Comparison of ENCODE assay signal across 8 cellular contexts in the genomic region with DNA sequence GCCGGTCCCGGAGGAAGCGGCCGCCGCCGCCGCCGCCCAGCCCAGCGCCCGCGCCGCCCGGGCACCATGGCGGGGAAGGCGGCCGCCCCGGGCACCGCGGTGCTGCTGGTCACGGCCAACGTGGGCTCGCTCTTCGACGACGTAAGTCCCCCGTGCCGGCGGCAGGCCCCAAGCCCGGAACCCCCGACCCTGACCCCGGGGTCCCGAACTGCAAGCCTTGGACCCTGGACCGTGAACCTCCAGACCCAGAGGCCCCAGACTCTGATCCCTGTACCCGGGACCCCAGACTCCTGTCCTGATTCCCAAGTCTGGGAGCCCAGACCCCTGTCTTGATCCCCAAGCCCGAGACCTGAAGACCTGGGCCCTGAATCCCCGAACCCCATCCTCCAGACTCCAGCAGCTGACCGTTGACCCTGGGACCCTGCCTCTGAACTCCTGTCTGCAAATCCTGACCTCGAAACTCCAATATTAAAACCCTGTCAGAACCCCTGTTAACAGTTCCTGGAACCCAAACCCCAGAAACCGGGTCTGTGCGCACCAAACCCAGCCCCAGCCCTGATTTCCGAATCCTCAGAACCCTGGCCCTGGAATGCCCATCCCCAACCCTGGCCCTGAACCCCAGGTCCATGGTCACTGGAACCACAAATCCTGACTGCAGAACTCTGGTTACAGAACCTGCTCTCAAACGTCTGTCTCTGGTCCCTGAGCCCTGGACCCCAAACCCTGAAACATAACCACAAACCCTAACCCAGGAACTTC. TPM values are rescaled to one million over a fixed set of nuclear protein-coding genes. Genes with fewer than 3 reads are reported as not detected.
A peak's percentile ranks its signal among the peaks of the same experiment; 100 is the strongest.
DNase-seq lines count a peak whose midpoint lies in the region; ATAC-seq, FAIRE-seq and TF ChIP-seq lines count a peak whose summit lies in the region.

No MANE protein-coding gene starts in this region.

- H3K27me3 ChIP-seq in RWPE2 (ENCODE audit: insufficient read depth, poor library complexity, severe bottlenecking) (no peaks in the 10 kb centered on the region), esophagus squamous epithelium (no peaks in the 10 kb centered on the region), neuron (ENCODE audit: insufficient read depth, low read length) (no peaks in the 10 kb centered on the region)

- intact Hi-C loops in esophagus squamous epithelium (cut with DNase I), result loop anchor here (5.0 to 10.0 kb wide), 2 partner anchors 81 to 97 kb away; no protein-coding TSS in a partner anchor

- H3K9me3 ChIP-seq in RWPE2 (ENCODE audit: severe bottlenecking), result no peaks in the 10 kb centered on the region
- H3K9me3 ChIP-seq in esophagus squamous epithelium, result no peaks in the 10 kb centered on the region
- no peaks in the 10 kb centered on the region for H3K9me3 ChIP-seq in neuron (ENCODE audit: low read length)

- no peak for ATAC-seq in RWPE2 (ENCODE audit: low read depth)
- no peak for ATAC-seq in GM21786 (IDR thresholded peaks at IDR 0.05; ENCODE audit: unreplicated experiment)

- H2AFZ ChIP-seq in neuron (ENCODE audit: low read depth, low read length), result no peak overlapping the region

- H3K36me3 ChIP-seq in RWPE2 (ENCODE audit: low read depth) (no peaks in the 10 kb centered on the region), esophagus squamous epithelium (peaks cover 0 to 3% (median 0%) of the 10 kb centered on the region in 3 donors), neuron (ENCODE audit: insufficient read depth, low read length) (no peaks in the 10 kb centered on the region)

- H3K4me3 ChIP-seq in RWPE2 (ENCODE audit: severe bottlenecking), result peak overlapping the region; percentile 60
- peak overlapping the region; percentile 39 to 88 (median 66) for H3K4me3 ChIP-seq in esophagus squamous epithelium
- peak overlapping the region; percentile 70 for H3K4me3 ChIP-seq in neuron (ENCODE audit: low read length)

- TF ChIP-seq CTCF in RWPE2 (IDR thresholded peaks at IDR 0.05; ENCODE audit: poor library complexity, severe bottlenecking), result no peak
- no peak for TF ChIP-seq CTCF in esophagus squamous epithelium (IDR thresholded peaks at IDR 0.05)

- H3K27ac ChIP-seq in RWPE2 (ENCODE audit: poor library complexity, severe bottlenecking), result peak overlapping the region; percentile 28
- H3K27ac ChIP-seq in esophagus squamous epithelium, result peak overlapping the region; percentile 76 to 92 (median 87)

- no peak for DNase-seq in GM19239 (ENCODE audit: insufficient read length, low spot score)
- DNase-seq in RWPE2 (ENCODE audit: low spot score), result peak; percentile 44
- no peak for DNase-seq in esophagus squamous epithelium (lab: John Stamatoyannopoulos, UW)
- no peak for DNase-seq in AG08395 (ENCODE audit: low spot score)
- no peak for DNase-seq in 8988T
- DNase-seq in NCI-H526 (lab: John Stamatoyannopoulos, UW), result no peak

- no peak for TF ChIP-seq POLR2A in esophagus squamous epithelium (IDR thresholded peaks at IDR 0.05)

- 15 to 28% methylated on average over 4 to 10 of the region's 42 CpGs for WGBS in esophagus squamous epithelium, 2 donors

- H3K4me1 ChIP-seq in RWPE2 (ENCODE audit: insufficient read depth, poor library complexity, severe bottlenecking), result peaks cover 5% of the 10 kb centered on the region
- peaks cover 37 to 71% (median 45%) of the 10 kb centered on the region in 3 donors for H3K4me1 ChIP-seq in esophagus squamous epithelium
- H3K4me1 ChIP-seq in neuron (ENCODE audit: insufficient read depth, low read length), result peaks cover 40% of the 10 kb centered on the region

- peak; percentile 35 for FAIRE-seq in GM19239 (lab: Jason Lieb, UNC)

RNA-seq across cellular contexts. Expression of gene INPP5A, which starts 0.6 kb away (rescaled TPM):
- total RNA-seq in esophagus squamous epithelium, result 10 to 100 TPM; 16.9 to 58.2 (median 29.5) TPM
